16 cellular contexts compared by ENCODE assay signal in the genomic region with DNA sequence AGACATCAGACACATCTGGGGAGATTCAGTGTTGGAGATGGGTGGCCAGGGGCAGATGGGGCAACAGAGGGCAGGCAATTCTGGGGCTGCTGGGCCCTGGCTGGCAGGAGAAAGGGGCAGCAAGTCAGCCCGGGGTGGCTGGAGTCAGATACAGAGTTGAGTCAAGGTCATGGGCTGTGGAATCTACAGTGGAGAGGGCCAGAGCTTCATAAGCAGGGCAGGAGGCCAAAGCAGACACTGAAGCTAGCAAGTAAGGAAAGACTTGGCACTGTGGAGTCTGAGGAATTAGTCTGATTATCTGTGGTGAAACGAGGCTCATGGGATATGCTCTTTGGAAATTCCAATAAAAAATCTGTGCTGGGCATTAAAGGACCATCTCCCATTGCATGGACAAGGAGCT.
A peak's percentile ranks its signal among the peaks of the same experiment; 100 is the strongest.
DNase-seq lines count a peak whose midpoint lies in the region; ATAC-seq and TF ChIP-seq lines count a peak whose summit lies in the region.
"Had no signal": no experiment of that assay in that cellular context is flagged by ENCODE, and none has a peak within 500 bp of the region (broad histone marks: within the 10 kb centered on the region; RNA-seq: fewer than 3 reads in every experiment).

No MANE protein-coding gene starts in this region.

- WGBS in psoas muscle, 3 donors = 9 to 24% (median 21%) methylated on average over 2 of the region's 2 CpGs

- no peaks in the 10 kb centered on the region for H3K9me3 ChIP-seq in left ventricle myocardium inferior (replicated peaks)
- no peaks in the 10 kb centered on the region for H3K9me3 ChIP-seq in psoas muscle

- DNase-seq in Right ventricle myocardium inferior (ENCODE audit: missing footprints) (no peak), cardiac septum (ENCODE audit: low spot score) (no peak), left ventricle myocardium inferior (peak; percentile 68), psoas muscle (peak; percentile 65 to 75)
- no peak for DNase-seq in activated T-cell treated with anti-CD3 and anti-CD28 coated beads, Interleukin-2, amount 50 U/mL, for 48 hours
- DNase-seq in activated CD4-positive, alpha-beta T cell treated with anti-CD3 and anti-CD28 coated beads, Interleukin-2, amount 50 U/mL, for 1 hour = no peak
- DNase-seq: activated B cell treated with CpG ODN at 0.5 μM for 24 hours; activated CD8-positive, alpha-beta memory T cell treated with anti-CD3 and anti-CD28 coated beads, Interleukin-2, amount 50 U/mL, for 4 hours; activated naive CD4-positive, alpha-beta T cell treated with anti-CD3 and anti-CD28 coated beads, Interleukin-2, amount 50 U/mL, for 16 hours; CD4-positive, alpha-beta memory T cell; central memory CD4-positive, alpha-beta T cell; NCI-H1092 had no signal

- no peak for TF ChIP-seq CTCF in left ventricle myocardium inferior (IDR thresholded peaks at IDR 0.05; ENCODE audit: borderline replicate concordance)
- no peak for TF ChIP-seq CTCF in psoas muscle (IDR thresholded peaks at IDR 0.05)

- intact Hi-C loops in Right ventricle myocardium inferior (cut with DNase I) (no loop called here), cardiac septum (cut with DNase I) (no loop called here), left ventricle myocardium inferior (cut with micrococcal nuclease) (no loop called here), psoas muscle (cut with DNase I) (no loop called here)

- ATAC-seq in Right ventricle myocardium inferior (peak; percentile 94), psoas muscle (peak; percentile 70 to 86 (median 78)), HG03159 (IDR thresholded peaks at IDR 0.05; ENCODE audit: unreplicated experiment) (no peak), HG02938 (IDR thresholded peaks at IDR 0.05; ENCODE audit: unreplicated experiment) (no peak)

- H3K27me3 ChIP-seq in left ventricle myocardium inferior (ENCODE audit: low read depth) (no peaks in the 10 kb centered on the region), psoas muscle (ENCODE audit: insufficient read depth in 3 of 3, low read length in 2 of 3) (no peaks in the 10 kb centered on the region)

- H3K27ac ChIP-seq in left ventricle myocardium inferior (replicated peaks) = peak overlapping the region; percentile 67
- H3K27ac ChIP-seq in psoas muscle = no peak overlapping the region
- H3K27ac ChIP-seq: 22Rv1, parathyroid adenoma had no signal

- H3K4me3 ChIP-seq in left ventricle myocardium inferior (no peak overlapping the region), psoas muscle (no peak overlapping the region)

- no peaks in the 10 kb centered on the region for H3K36me3 ChIP-seq in left ventricle myocardium inferior
- no peaks in the 10 kb centered on the region for H3K36me3 ChIP-seq in psoas muscle (ENCODE audit: insufficient read depth in 1 of 2, low read depth in 1 of 2)

- peaks cover 33% of the 10 kb centered on the region for H3K4me1 ChIP-seq in left ventricle myocardium inferior
- H3K4me1 ChIP-seq in psoas muscle = peaks cover 13% of the 10 kb centered on the region
- H3K4me1 ChIP-seq: parathyroid adenoma had no signal

Comparison
In these comparisons a context has a peak if more than half of its experiments do, and no peak if none do; other contexts are left out.
1. DNase-seq: peak in left ventricle myocardium inferior (single experiment) and psoas muscle (2 of 2); none in Right ventricle myocardium inferior (single experiment), cardiac septum (single experiment), activated T-cell treated with anti-CD3 and anti-CD28 coated beads, Interleukin-2, amount 50 U/mL, for 48 hours (0 of 2) and activated CD4-positive, alpha-beta T cell treated with anti-CD3 and anti-CD28 coated beads, Interleukin-2, amount 50 U/mL, for 1 hour (single experiment).
2. ATAC-seq: peak in Right ventricle myocardium inferior (single experiment) and psoas muscle (4 of 4); none in HG03159 (single experiment) and HG02938 (single experiment).